In the genomic region with DNA sequence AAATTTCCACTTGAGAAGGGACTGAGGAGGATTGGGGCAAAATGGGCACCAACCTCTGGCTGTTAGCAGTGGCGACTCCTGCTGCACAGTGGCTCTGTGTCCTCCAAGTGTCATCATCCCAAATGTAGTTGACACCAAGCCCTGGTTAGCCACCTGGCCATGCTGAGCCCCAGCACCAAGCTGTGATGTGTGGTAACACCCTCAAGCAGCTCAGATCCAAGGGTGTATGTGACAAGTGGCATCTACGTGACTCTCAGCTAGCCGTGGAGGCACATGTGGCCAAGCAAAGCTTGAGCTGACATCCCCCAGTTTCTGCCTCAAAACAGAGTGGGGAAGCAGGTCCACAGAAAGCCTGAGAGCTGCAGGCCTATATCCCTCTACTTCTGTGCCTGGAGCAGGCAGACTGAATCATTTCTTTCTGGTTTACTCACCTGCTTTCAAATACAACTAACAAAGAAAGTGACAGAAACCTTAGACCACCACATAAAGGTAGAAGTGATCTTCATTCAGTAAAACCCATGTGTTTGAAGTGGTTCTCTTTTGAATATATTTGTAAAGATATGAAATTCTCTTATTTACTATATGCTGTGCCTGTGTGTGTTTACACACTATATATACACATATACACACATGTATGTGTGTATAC, we compare ENCODE assay signal across 11 cellular contexts. TPM values are rescaled to one million over a fixed set of nuclear protein-coding genes. Genes with fewer than 3 reads are reported as not detected.
DNase-seq lines count a peak whose midpoint lies in the region; ATAC-seq, FAIRE-seq and TF ChIP-seq lines count a peak whose summit lies in the region.
"Had no signal": no experiment of that assay in that cellular context is flagged by ENCODE, and none has a peak within 500 bp of the region (broad histone marks: within the 10 kb centered on the region; RNA-seq: fewer than 3 reads in every experiment).

No MANE protein-coding gene starts in this region.

- no peak overlapping the region for H3K27ac Mint-ChIP-seq in astrocyte (ENCODE audit: unreplicated experiment)

- no peaks in the 10 kb centered on the region for H3K27me3 ChIP-seq in astrocyte (ENCODE audit: insufficient read depth, low read length)
- no peaks in the 10 kb centered on the region for H3K27me3 ChIP-seq in neutrophil

- H3K79me2 ChIP-seq in astrocyte (ENCODE audit: insufficient read depth, low read length): peaks cover 81% of the 10 kb centered on the region

- H3K27ac ChIP-seq in C4-2B: peak overlapping the region; percentile 84
- peak overlapping the region; percentile 60 for H3K27ac ChIP-seq in astrocyte (ENCODE audit: low read depth, low read length)
- H3K27ac ChIP-seq in neutrophil: peak overlapping the region; percentile 82

- peaks cover 12% of the 10 kb centered on the region for H4K20me1 ChIP-seq in astrocyte (ENCODE audit: insufficient read depth, low read length)

- H3K4me1 ChIP-seq in astrocyte (ENCODE audit: insufficient read depth, low read length): peaks cover 30% of the 10 kb centered on the region
- peaks cover 88 to 90% of the 10 kb centered on the region in 2 experiments for H3K4me1 ChIP-seq in neutrophil (ENCODE audit: control insufficient read depth in 1 of 2, insufficient read depth in 1 of 2, low read depth in 1 of 2, low read length in 1 of 2)

- DNase-seq in astrocyte (ENCODE audit: low read depth) (no peak), NCI-H2081 treated with DMSO at 0.1 percent for 48 hours (lab: John Stamatoyannopoulos, UW) (no peak), SKM-1 (lab: John Stamatoyannopoulos, UW; ENCODE audit: unreplicated experiment) (no peak), T1000 (lab: John Stamatoyannopoulos, UW) (no peak)
- DNase-seq: T-helper 9 cell had no signal

- peak; percentile 41 for FAIRE-seq in astrocyte (lab: Jason Lieb, UNC)
- FAIRE-seq: G401.6 had no signal

- H2AFZ ChIP-seq in astrocyte (ENCODE audit: low read depth, low read length): no peak overlapping the region

- ATAC-seq in HG02840 (IDR thresholded peaks at IDR 0.05; ENCODE audit: low FRiP score, unreplicated experiment): peak; percentile 32
- ATAC-seq in HG03045 (IDR thresholded peaks at IDR 0.05; ENCODE audit: unreplicated experiment): no peak

- H3K4me1 Mint-ChIP-seq in astrocyte (ENCODE audit: low read depth, unreplicated experiment): peaks cover 49% of the 10 kb centered on the region

- H3K36me3 Mint-ChIP-seq in astrocyte (ENCODE audit: low read depth, unreplicated experiment): peaks cover 9% of the 10 kb centered on the region

- no peak overlapping the region for H3K4me3 Mint-ChIP-seq in astrocyte (ENCODE audit: unreplicated experiment)
- H3K4me3 Mint-ChIP-seq: neural crest cell had no signal

- H3K9ac ChIP-seq in astrocyte (ENCODE audit: low read length): peak overlapping the region; percentile 48

- no peak for TF ChIP-seq CTCF in C4-2B (conservative IDR thresholded peaks at IDR 0.05)
- TF ChIP-seq CTCF in astrocyte (IDR thresholded peaks at IDR 0.05; ENCODE audit: insufficient read depth, low read depth, low read length): no peak
- no peak for TF ChIP-seq CTCF in neutrophil (IDR thresholded peaks at IDR 0.05)

- H3K36me3 ChIP-seq in astrocyte (ENCODE audit: insufficient read depth, low read length) (peaks cover 10% of the 10 kb centered on the region), neutrophil (no peaks in the 10 kb centered on the region)

- no peaks in the 10 kb centered on the region for H3K9me3 Mint-ChIP-seq in astrocyte (ENCODE audit: unreplicated experiment)
- H3K9me3 Mint-ChIP-seq: neural crest cell had no signal

- H3K27me3 Mint-ChIP-seq in astrocyte (ENCODE audit: low read depth, unreplicated experiment): no peaks in the 10 kb centered on the region

- no peak overlapping the region for H3K4me3 ChIP-seq in astrocyte (ENCODE audit: insufficient read depth, low read depth, low read length)
- peak overlapping the region; percentile 37 to 47 for H3K4me3 ChIP-seq in neutrophil (ENCODE audit: low read depth in 1 of 2, low read length in 1 of 2)

- H3K9me3 ChIP-seq in astrocyte (ENCODE audit: insufficient read depth, low read depth, low read length): no peaks in the 10 kb centered on the region
- H3K9me3 ChIP-seq in neutrophil: no peaks in the 10 kb centered on the region

- H3K4me2 ChIP-seq in astrocyte (ENCODE audit: low read length): peak overlapping the region; percentile 71

RNA-seq across cellular contexts. Expression of a gene that starts 40.0 kb away (rescaled TPM):
- total RNA-seq in astrocyte: 107 and 124 TPM in 2 replicates
